Comparison of ENCODE assay signal across 1 cellular context in the genomic region with DNA sequence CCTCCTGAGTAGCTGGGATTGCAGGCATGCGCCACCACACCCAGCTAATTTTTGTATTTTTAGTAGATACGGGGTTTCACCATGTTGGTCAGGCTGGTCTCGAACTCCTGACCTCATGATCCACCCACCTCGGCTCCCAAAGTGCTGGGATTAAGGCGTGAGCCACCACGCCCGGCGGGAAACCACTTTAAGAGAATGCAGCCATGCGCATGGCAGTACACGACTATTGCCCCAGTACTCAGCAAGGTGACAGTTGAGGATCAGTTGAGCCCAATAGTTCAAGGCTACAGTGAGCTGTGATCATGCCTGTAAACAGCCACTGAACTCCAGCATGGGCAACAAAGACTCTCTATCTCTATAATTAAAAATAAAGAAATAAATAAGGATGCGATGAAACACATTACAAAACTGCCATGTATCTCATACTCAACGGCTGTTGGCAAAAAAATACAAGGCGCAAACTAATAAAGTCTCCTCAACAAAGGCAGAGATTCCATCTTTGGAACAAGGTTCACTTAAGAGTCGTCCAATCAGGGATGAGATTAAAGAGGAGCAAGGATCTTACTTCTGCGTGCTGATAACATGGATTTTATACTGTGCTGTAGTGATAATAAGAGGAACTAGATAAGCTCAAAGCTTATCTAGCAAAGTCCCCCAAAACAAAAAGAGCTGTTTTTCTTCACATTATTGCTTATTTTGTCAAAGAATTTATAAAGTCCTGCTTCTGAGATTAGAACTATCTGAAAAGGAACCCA.
TF ChIP-seq lines count a peak whose summit lies in the region.

No MANE protein-coding gene starts in this region.

TF ChIP-seq in endothelial cell of umbilical vein, 7 proteins besides CTCF, POLR2A, EP300 and RAD21:
- TF ChIP-seq JUN (IDR thresholded peaks at IDR 0.05; ENCODE audit: borderline replicate concordance, insufficient read depth, insufficient read length, low read depth) (no peak), MYC (IDR thresholded peaks at IDR 0.05; ENCODE audit: low read depth, low read length) (no peak), FOS (IDR thresholded peaks at IDR 0.05; ENCODE audit: borderline replicate concordance, insufficient read depth, low read length) (no peak), GATA2 (IDR thresholded peaks at IDR 0.05; ENCODE audit: insufficient read depth, insufficient read length, low read depth, low read length) (no peak), MAX (IDR thresholded peaks at IDR 0.05; ENCODE audit: insufficient read depth, insufficient read length) (no peak), EZH2 (IDR thresholded peaks at IDR 0.05; ENCODE audit: borderline replicate concordance, low read depth, low read length, severe bottlenecking) (no peak), POLR2AphosphoS5 (IDR thresholded peaks at IDR 0.05; ENCODE audit: insufficient read depth, low read depth, low read length) (no peak)
